In genomic region chr4:141307241-141307689, GRCh38 we compare ENCODE assay signal across 1 cellular context.
A peak's percentile ranks its signal among the peaks of the same experiment; 100 is the strongest.
TF ChIP-seq lines count a peak whose summit lies in the region.

No MANE protein-coding gene starts in this region.

TF ChIP-seq in K562, 482 proteins besides CTCF, POLR2A, EP300 and RAD21 (continued from another document):
- TF ChIP-seq, protein P1, sequence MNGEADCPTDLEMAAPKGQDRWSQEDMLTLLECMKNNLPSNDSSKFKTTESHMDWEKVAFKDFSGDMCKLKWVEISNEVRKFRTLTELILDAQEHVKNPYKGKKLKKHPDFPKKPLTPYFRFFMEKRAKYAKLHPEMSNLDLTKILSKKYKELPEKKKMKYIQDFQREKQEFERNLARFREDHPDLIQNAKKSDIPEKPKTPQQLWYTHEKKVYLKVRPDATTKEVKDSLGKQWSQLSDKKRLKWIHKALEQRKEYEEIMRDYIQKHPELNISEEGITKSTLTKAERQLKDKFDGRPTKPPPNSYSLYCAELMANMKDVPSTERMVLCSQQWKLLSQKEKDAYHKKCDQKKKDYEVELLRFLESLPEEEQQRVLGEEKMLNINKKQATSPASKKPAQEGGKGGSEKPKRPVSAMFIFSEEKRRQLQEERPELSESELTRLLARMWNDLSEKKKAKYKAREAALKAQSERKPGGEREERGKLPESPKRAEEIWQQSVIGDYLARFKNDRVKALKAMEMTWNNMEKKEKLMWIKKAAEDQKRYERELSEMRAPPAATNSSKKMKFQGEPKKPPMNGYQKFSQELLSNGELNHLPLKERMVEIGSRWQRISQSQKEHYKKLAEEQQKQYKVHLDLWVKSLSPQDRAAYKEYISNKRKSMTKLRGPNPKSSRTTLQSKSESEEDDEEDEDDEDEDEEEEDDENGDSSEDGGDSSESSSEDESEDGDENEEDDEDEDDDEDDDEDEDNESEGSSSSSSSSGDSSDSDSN (IDR thresholded peaks at IDR 0.05; ENCODE audit: borderline replicate concordance in 1 of 2, low read depth in 2 of 2, low read length in 2 of 2), result no peak
- no peak for TF ChIP-seq PBX2 (CRISPR knock-in tag; IDR thresholded peaks at IDR 0.05; ENCODE audit: low read depth)
- TF ChIP-seq PBX2 (tag; conservative IDR thresholded peaks at IDR 0.05; ENCODE audit: low read depth), result peak; percentile 41
- no peak for TF ChIP-seq SREBF2 (CRISPR knock-in tag; IDR thresholded peaks at IDR 0.05)
- peak; percentile 80 for TF ChIP-seq MEIS2 (IDR thresholded peaks at IDR 0.05; ENCODE audit: partially characterized antibody)
- no peak for TF ChIP-seq GATAD2B (IDR thresholded peaks at IDR 0.05; ENCODE audit: borderline replicate concordance)
- no peak for TF ChIP-seq ZKSCAN8 (CRISPR knock-in tag; IDR thresholded peaks at IDR 0.05)
- TF ChIP-seq MYC (IDR thresholded peaks at IDR 0.05; ENCODE audit: low read depth, low read length), result no peak
- no peak for TF ChIP-seq MYC (CRISPR knock-in tag; IDR thresholded peaks at IDR 0.05; ENCODE audit: borderline replicate concordance, low read depth)
- TF ChIP-seq TRIM28 (IDR thresholded peaks at IDR 0.05), result no peak
- TF ChIP-seq, protein P2, sequence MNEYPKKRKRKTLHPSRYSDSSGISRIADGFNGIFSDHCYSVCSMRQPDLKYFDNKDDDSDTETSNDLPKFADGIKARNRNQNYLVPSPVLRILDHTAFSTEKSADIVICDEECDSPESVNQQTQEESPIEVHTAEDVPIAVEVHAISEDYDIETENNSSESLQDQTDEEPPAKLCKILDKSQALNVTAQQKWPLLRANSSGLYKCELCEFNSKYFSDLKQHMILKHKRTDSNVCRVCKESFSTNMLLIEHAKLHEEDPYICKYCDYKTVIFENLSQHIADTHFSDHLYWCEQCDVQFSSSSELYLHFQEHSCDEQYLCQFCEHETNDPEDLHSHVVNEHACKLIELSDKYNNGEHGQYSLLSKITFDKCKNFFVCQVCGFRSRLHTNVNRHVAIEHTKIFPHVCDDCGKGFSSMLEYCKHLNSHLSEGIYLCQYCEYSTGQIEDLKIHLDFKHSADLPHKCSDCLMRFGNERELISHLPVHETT (CRISPR knock-in tag; conservative IDR thresholded peaks at IDR 0.05 in 1 of 2, IDR thresholded peaks at IDR 0.05 in 1 of 2), result no peak
- TF ChIP-seq, protein P3, sequence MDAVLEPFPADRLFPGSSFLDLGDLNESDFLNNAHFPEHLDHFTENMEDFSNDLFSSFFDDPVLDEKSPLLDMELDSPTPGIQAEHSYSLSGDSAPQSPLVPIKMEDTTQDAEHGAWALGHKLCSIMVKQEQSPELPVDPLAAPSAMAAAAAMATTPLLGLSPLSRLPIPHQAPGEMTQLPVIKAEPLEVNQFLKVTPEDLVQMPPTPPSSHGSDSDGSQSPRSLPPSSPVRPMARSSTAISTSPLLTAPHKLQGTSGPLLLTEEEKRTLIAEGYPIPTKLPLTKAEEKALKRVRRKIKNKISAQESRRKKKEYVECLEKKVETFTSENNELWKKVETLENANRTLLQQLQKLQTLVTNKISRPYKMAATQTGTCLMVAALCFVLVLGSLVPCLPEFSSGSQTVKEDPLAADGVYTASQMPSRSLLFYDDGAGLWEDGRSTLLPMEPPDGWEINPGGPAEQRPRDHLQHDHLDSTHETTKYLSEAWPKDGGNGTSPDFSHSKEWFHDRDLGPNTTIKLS (IDR thresholded peaks at IDR 0.05; ENCODE audit: borderline replicate concordance, low read depth), result no peak
- no peak for TF ChIP-seq FOXP4 (CRISPR knock-in tag; IDR thresholded peaks at IDR 0.05; ENCODE audit: borderline replicate concordance)
- no peak for TF ChIP-seq NR2C1 (IDR thresholded peaks at IDR 0.05)
- no peak for TF ChIP-seq NR2C1 (tag; IDR thresholded peaks at IDR 0.05)
- TF ChIP-seq NR2F6 (CRISPR knock-in tag; IDR thresholded peaks at IDR 0.05), result no peak
- TF ChIP-seq RFX7 (CRISPR knock-in tag; IDR thresholded peaks at IDR 0.05), result no peak
- no peak for TF ChIP-seq MTA1 (IDR thresholded peaks at IDR 0.05; ENCODE audit: borderline replicate concordance)
- 0 out of 2 replicates have a peak, but pooled peaks have one; percentile 30 for TF ChIP-seq LCOR (CRISPR knock-in tag; IDR thresholded peaks at IDR 0.05)
- no peak for TF ChIP-seq ELF4 (CRISPR knock-in tag; IDR thresholded peaks at IDR 0.05)
- TF ChIP-seq SIX5 (IDR thresholded peaks at IDR 0.05; ENCODE audit: borderline replicate concordance in 1 of 2, insufficient read depth in 1 of 2, low read depth in 1 of 2, low read length in 2 of 2), result no peak
- no peak for TF ChIP-seq IRF2 (CRISPR knock-in tag; IDR thresholded peaks at IDR 0.05)
- 0 out of 2 replicates have a peak, but pooled peaks have one; percentile 30 for TF ChIP-seq MITF (IDR thresholded peaks at IDR 0.05)
- TF ChIP-seq, protein P4, sequence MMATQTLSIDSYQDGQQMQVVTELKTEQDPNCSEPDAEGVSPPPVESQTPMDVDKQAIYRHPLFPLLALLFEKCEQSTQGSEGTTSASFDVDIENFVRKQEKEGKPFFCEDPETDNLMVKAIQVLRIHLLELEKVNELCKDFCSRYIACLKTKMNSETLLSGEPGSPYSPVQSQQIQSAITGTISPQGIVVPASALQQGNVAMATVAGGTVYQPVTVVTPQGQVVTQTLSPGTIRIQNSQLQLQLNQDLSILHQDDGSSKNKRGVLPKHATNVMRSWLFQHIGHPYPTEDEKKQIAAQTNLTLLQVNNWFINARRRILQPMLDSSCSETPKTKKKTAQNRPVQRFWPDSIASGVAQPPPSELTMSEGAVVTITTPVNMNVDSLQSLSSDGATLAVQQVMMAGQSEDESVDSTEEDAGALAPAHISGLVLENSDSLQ (IDR thresholded peaks at IDR 0.05), result peak; percentile 88
- TF ChIP-seq ZMIZ1 (IDR thresholded peaks at IDR 0.05; ENCODE audit: low read depth in 2 of 2, low read length in 2 of 2), result no peak
TF ChIP-seq in K562: peak in this region for 9.
